ENCODE assay signal across 9 cellular contexts in the genomic region with DNA sequence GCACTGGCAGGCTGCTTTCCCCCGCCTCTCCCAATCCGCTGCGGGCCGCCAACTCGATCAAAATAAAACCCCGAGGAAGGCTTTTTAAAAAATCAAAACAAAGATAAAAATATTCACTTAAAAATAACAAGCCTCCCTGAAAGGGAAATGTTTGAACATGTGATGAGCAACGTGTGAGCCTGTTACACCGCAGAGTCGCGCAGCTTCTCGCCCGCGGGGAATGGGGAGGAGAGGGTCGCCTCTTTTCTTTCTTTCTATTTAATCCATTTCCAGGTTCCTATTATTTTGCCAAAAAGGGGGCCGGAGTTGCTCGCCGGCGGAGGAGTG.
DNase-seq lines count a peak whose midpoint lies in the region; ATAC-seq lines count a peak whose summit lies in the region.
"Had no signal": no experiment of that assay in that cellular context is flagged by ENCODE, and none has a peak within 500 bp of the region (broad histone marks: within the 10 kb centered on the region; RNA-seq: fewer than 3 reads in every experiment).

No MANE protein-coding gene starts in this region.

- H3K36me3 ChIP-seq in adipocyte (ENCODE audit: control insufficient read depth, insufficient read depth, low read length, severe bottlenecking) = no peaks in the 10 kb centered on the region

- peak overlapping the region; percentile 81 to 83 for H3K4me3 Mint-ChIP-seq in stimulated activated naive B cell treated with anti-CD40 and anti-IgM and Interleukin-4, amounts not matched to agents 10 μg/mL and 1 μg/mL and 100 μg/mL, for 72 hours

- H3K9me3 ChIP-seq in adipocyte (ENCODE audit: control insufficient read depth, low read length) = no peaks in the 10 kb centered on the region

- H3K4me1 Mint-ChIP-seq in stimulated activated naive B cell treated with anti-CD40 and anti-IgM and Interleukin-4, amounts not matched to agents 10 μg/mL and 1 μg/mL and 100 μg/mL, for 72 hours = peaks cover 5 to 11% of the 10 kb centered on the region in 2 donors

- peaks cover 0 to 1% of the 10 kb centered on the region in 2 donors for H3K36me3 Mint-ChIP-seq in stimulated activated naive B cell treated with anti-CD40 and anti-IgM and Interleukin-4, amounts not matched to agents 10 μg/mL and 1 μg/mL and 100 μg/mL, for 72 hours

- peak overlapping the region; percentile 80 for H3K4me3 ChIP-seq in adipocyte (ENCODE audit: low read length)

- H3K4me1 ChIP-seq in adipocyte (ENCODE audit: control insufficient read depth, insufficient read depth, low read length) = no peaks in the 10 kb centered on the region

- peaks cover 17% of the 10 kb centered on the region for H3K27me3 ChIP-seq in adipocyte (replicated peaks; ENCODE audit: control insufficient read depth, insufficient read depth, low read length)

- H3K27ac Mint-ChIP-seq in stimulated activated naive B cell treated with anti-CD40 and anti-IgM and Interleukin-4, amounts not matched to agents 10 μg/mL and 1 μg/mL and 100 μg/mL, for 72 hours = no peak overlapping the region

- H3K9ac ChIP-seq in adipocyte (ENCODE audit: low read length) = peak overlapping the region; percentile 70

- peaks cover 38 to 43% of the 10 kb centered on the region in 2 donors for H3K27me3 Mint-ChIP-seq in stimulated activated naive B cell treated with anti-CD40 and anti-IgM and Interleukin-4, amounts not matched to agents 10 μg/mL and 1 μg/mL and 100 μg/mL, for 72 hours

- H3K9me3 Mint-ChIP-seq in stimulated activated naive B cell treated with anti-CD40 and anti-IgM and Interleukin-4, amounts not matched to agents 10 μg/mL and 1 μg/mL and 100 μg/mL, for 72 hours = peaks cover 0 to 1% of the 10 kb centered on the region in 2 donors

- ATAC-seq in HG03432 (IDR thresholded peaks at IDR 0.05; ENCODE audit: unreplicated experiment) (peak; percentile 16), left lobe of liver (peak; percentile 18), HG03196 (IDR thresholded peaks at IDR 0.05; ENCODE audit: unreplicated experiment) (no peak)
- ATAC-seq in stimulated activated naive B cell treated with anti-CD40 and anti-IgM and Interleukin-4, amounts not matched to agents 10 μg/mL and 1 μg/mL and 100 μg/mL, for 72 hours (replicated peaks) = peak in 1 of 2 donors; percentile 10

- DNase-seq in adipocyte (ENCODE audit: low read depth) (no peak), left lobe of liver (ENCODE audit: low spot score) (no peak), NCI-H526 treated with DMSO at 0.1 percent for 48 hours (lab: John Stamatoyannopoulos, UW) (no peak)
- DNase-seq in stimulated activated naive B cell treated with anti-CD40 and anti-IgM and Interleukin-4, amounts not matched to agents 10 μg/mL and 1 μg/mL and 100 μg/mL, for 72 hours = no peak
- DNase-seq in stimulated activated CD8-positive, alpha-beta memory T cell treated with anti-CD3 and anti-CD28 coated beads, Interleukin-4, amount 100 ng/mL, for 48 hours = no peak
- DNase-seq: NCI-H446; stimulated activated CD4-positive, alpha-beta T cell treated with anti-CD3 and anti-CD28 coated beads, Interleukin-2, amount 100 ng/mL, for 48 hours had no signal
